Comparison of ENCODE assay signal across 34 cellular contexts in genomic region chr12:3337944-3338343, GRCh38.
DNase-seq lines count a peak whose midpoint lies in the region; ATAC-seq, FAIRE-seq and TF ChIP-seq lines count a peak whose summit lies in the region.
"Had no signal": no experiment of that assay in that cellular context is flagged by ENCODE, and none has a peak within 500 bp of the region (broad histone marks: within the 10 kb centered on the region; RNA-seq: fewer than 3 reads in every experiment).

No MANE protein-coding gene starts in this region.

- no peaks in the 10 kb centered on the region for H4K20me1 ChIP-seq in HepG2 (ENCODE audit: insufficient read depth, low read length)
- no peaks in the 10 kb centered on the region for H4K20me1 ChIP-seq in HCT116 (ENCODE audit: insufficient read depth)
- H4K20me1 ChIP-seq: BLaER1; BLaER1 treated with 17β-estradiol and CSF1 and Interleukin-3, amounts not matched to agents 10 nM and 100 nM had no signal

- WGBS in HepG2 (ENCODE audit: low lambda C conversion rate) = 12% methylated on average over 5 of the region's 5 CpGs
- 60% methylated on average over 5 of the region's 5 CpGs for WGBS in right lobe of liver (ENCODE audit: insufficient coverage, low coverage, low lambda C conversion rate, missing lambda C conversion rate)
- 82 to 97% methylated on average over 5 of the region's 5 CpGs for WGBS in tibial nerve, 2 donors

- no peaks in the 10 kb centered on the region for H3K9me2 ChIP-seq in HCT116 (ENCODE audit: insufficient read depth)

- peaks cover 10% of the 10 kb centered on the region for H3K27me3 Mint-ChIP-seq in brain

- POLR2A ChIA-PET in HepG2 (lab: Yijun Ruan, JAX) = no interaction called here
- POLR2A ChIA-PET in HCT116 (lab: Charles Lee) = no interaction called here

- intact Hi-C loops in HepG2 (cut with micrococcal nuclease; ENCODE audit: unreplicated experiment) = no loop called here
- intact Hi-C loops in right lobe of liver (cut with DNase I) = no loop called here
- intact Hi-C loops in HCT116 (cut with micrococcal nuclease) = no loop called here

- peak overlapping the region in 3 of 5 experiments; percentile 1 to 87 (median 4) for H3K27ac Mint-ChIP-seq in brain
- H3K27ac Mint-ChIP-seq: B cell; CD4-positive, alpha-beta memory T cell; CD4-positive, alpha-beta T cell; CD4-positive, CD25-positive, alpha-beta regulatory T cell; CD8-positive, alpha-beta T cell had no signal

- H3K4me1 Mint-ChIP-seq in brain = peaks cover 72% of the 10 kb centered on the region
- H3K4me1 Mint-ChIP-seq: B cell; CD14-positive monocyte; CD4-positive, alpha-beta memory T cell; CD4-positive, CD25-positive, alpha-beta regulatory T cell; CD8-positive, alpha-beta memory T cell had no signal

- no peak for FAIRE-seq in HepG2 (lab: Jason Lieb, UNC)
- FAIRE-seq in bronchial epithelial cell (lab: Jason Lieb, UNC) = peak; percentile 40
- FAIRE-seq: A204.1, A549, D721Med had no signal

- BruUV-seq in HepG2 (replicated peaks; lab: Mats Ljungman, UMichigan) = no TSS peak
- BruUV-seq in HCT116 (replicated peaks; lab: Mats Ljungman, UMichigan) = no TSS peak

- TF ChIP-seq RAD21 in HepG2 (CRISPR knock-in tag; IDR thresholded peaks at IDR 0.05) (no peak), HCT116 (IDR thresholded peaks at IDR 0.05; ENCODE audit: low read depth) (no peak)

- CTCF ChIA-PET in HepG2 (lab: Yijun Ruan, JAX; ENCODE audit: low intra/inter-chr PET ratio, low total read pairs) = no interaction called here
- CTCF ChIA-PET in HCT116 (lab: Charles Lee) = no interaction called here

- H3K9me3 ChIP-seq in HepG2 (ENCODE audit: low read length) (no peaks in the 10 kb centered on the region), right lobe of liver (no peaks in the 10 kb centered on the region), HCT116 (ENCODE audit: control insufficient read depth in 1 of 2, insufficient read depth in 1 of 2, low read depth in 1 of 2, low read length in 2 of 2) (no peaks in the 10 kb centered on the region), tibial nerve (no peaks in the 10 kb centered on the region)
- H3K9me3 ChIP-seq: A549; BE2C; BLaER1; BLaER1 treated with 17β-estradiol and CSF1 and Interleukin-3, amounts not matched to agents 10 nM and 100 nM; Caco-2 had no signal

- H2AFZ ChIP-seq in HepG2 (ENCODE audit: low read length) (no peak overlapping the region), HCT116 (ENCODE audit: low read depth, low read length, poor library complexity, severe bottlenecking) (no peak overlapping the region)

- H3K27ac ChIP-seq in HepG2 (ENCODE audit: extremely low read length, insufficient read depth, low read length) = no peak overlapping the region
- no peak overlapping the region for H3K27ac ChIP-seq in right lobe of liver
- H3K27ac ChIP-seq in HCT116 (ENCODE audit: low read depth, low read length) = no peak overlapping the region; the same call in 1 of the 2 replicates
- H3K27ac ChIP-seq in tibial nerve = no peak overlapping the region
- H3K27ac ChIP-seq: 22Rv1; A549; BLaER1; BLaER1 treated with 17β-estradiol and CSF1 and Interleukin-3, amounts not matched to agents 10 nM and 100 nM; C4-2B had no signal

- H3K9me3 Mint-ChIP-seq in brain = peaks cover 0 to 3% (median 0%) of the 10 kb centered on the region in 5 experiments
- H3K9me3 Mint-ChIP-seq: CD4-positive, alpha-beta memory T cell; CD4-positive, alpha-beta T cell; CD4-positive, CD25-positive, alpha-beta regulatory T cell; CD8-positive, alpha-beta memory T cell; CD8-positive, alpha-beta T cell had no signal

- TF ChIP-seq EP300 in HepG2 (IDR thresholded peaks at IDR 0.05; ENCODE audit: low read depth in 2 of 2, low read length in 2 of 2) = no peak
- TF ChIP-seq EP300 in HepG2 (CRISPR knock-in tag; IDR thresholded peaks at IDR 0.05; ENCODE audit: borderline replicate concordance) = no peak
- no peak for TF ChIP-seq EP300 in tibial nerve (IDR thresholded peaks at IDR 0.05)

- H3K4me2 ChIP-seq in HepG2 (ENCODE audit: low read depth, low read length) (no peak overlapping the region), HCT116 (ENCODE audit: low read length) (peak overlapping the region; percentile 70)
- H3K4me2 ChIP-seq: A549; BLaER1; BLaER1 treated with 17β-estradiol and CSF1 and Interleukin-3, amounts not matched to agents 10 nM and 100 nM had no signal

- H3K79me2 ChIP-seq in HepG2 (ENCODE audit: insufficient read depth, low read length) (no peaks in the 10 kb centered on the region), HCT116 (ENCODE audit: insufficient read depth, low read length) (no peaks in the 10 kb centered on the region)

- H3K9ac ChIP-seq in HepG2 (ENCODE audit: insufficient read depth, low read depth, low read length) = no peak overlapping the region
- no peak overlapping the region for H3K9ac ChIP-seq in HCT116 (ENCODE audit: low read length)
- H3K9ac ChIP-seq: BLaER1; BLaER1 treated with 17β-estradiol and CSF1 and Interleukin-3, amounts not matched to agents 10 nM and 100 nM had no signal

- H3K36me3 Mint-ChIP-seq in brain = no peaks in the 10 kb centered on the region
- H3K36me3 Mint-ChIP-seq: CD14-positive monocyte; CD4-positive, alpha-beta memory T cell; CD4-positive, CD25-positive, alpha-beta regulatory T cell; CD8-positive, alpha-beta T cell had no signal

- H3K4me3 Mint-ChIP-seq in brain = no peak overlapping the region
- H3K4me3 Mint-ChIP-seq: B cell; CD14-positive monocyte; CD4-positive, alpha-beta memory T cell; CD4-positive, alpha-beta T cell; CD4-positive, CD25-positive, alpha-beta regulatory T cell; CD8-positive, alpha-beta memory T cell; CD8-positive, alpha-beta T cell had no signal

- DNase-seq in HepG2 (ENCODE audit: low spot score) (no peak), right lobe of liver (no peak), HCT116 (ENCODE audit: low read depth, low spot score) (no peak), bronchial epithelial cell (ENCODE audit: low read depth) (no peak), NOMO-1 treated with dmso at 0.1 percent for 144 hours (lab: John Stamatoyannopoulos, UW; ENCODE audit: unreplicated experiment) (no peak), tibial nerve (ENCODE audit: low spot score in 2 of 2) (no peak)
- DNase-seq in stimulated activated CD4-positive, alpha-beta T cell treated with anti-CD3 and anti-CD28 coated beads, Interleukin-2, amount 100 ng/mL, for 24 hours = no peak
- DNase-seq: 8988T; ACHN; AML-193; BE2C; Caco-2; Calu3; CD4-positive, alpha-beta memory T cell; CD4-positive, alpha-beta T cell; CD4-positive, CD25-positive, alpha-beta regulatory T cell; CD8-positive, alpha-beta memory T cell; CD8-positive, alpha-beta T cell; COR-L47; DMS 273 treated with DMSO at 0.1 percent for 48 hours; DMS153; DMS79; DND-41; EL had no signal

- TF ChIP-seq POLR2A in HepG2 (IDR thresholded peaks at IDR 0.05; ENCODE audit: insufficient read depth in 1 of 2, low read depth in 2 of 2, low read length in 2 of 2) (no peak), right lobe of liver (IDR thresholded peaks at IDR 0.05) (no peak), HCT116 (IDR thresholded peaks at IDR 0.05; ENCODE audit: borderline replicate concordance, extremely low read depth, insufficient read depth, insufficient read length) (no peak), tibial nerve (IDR thresholded peaks at IDR 0.05) (no peak)

- no peak overlapping the region for H3K4me3 ChIP-seq in HepG2 (replicated peaks in 1 of 3; ENCODE audit: insufficient read depth in 1 of 3, low read depth in 2 of 3, low read length in 3 of 3)
- no peak overlapping the region for H3K4me3 ChIP-seq in right lobe of liver
- no peak overlapping the region for H3K4me3 ChIP-seq in HCT116 (replicated peaks in 1 of 2; ENCODE audit: low read depth in 1 of 2, low read length in 2 of 2)
- no peak overlapping the region for H3K4me3 ChIP-seq in bronchial epithelial cell (ENCODE audit: low read depth, low read length)
- H3K4me3 ChIP-seq in tibial nerve = no peak overlapping the region
- H3K4me3 ChIP-seq: A549; BLaER1; BLaER1 treated with 17β-estradiol and CSF1 and Interleukin-3, amounts not matched to agents 10 nM and 100 nM had no signal

- in situ Hi-C loops in HepG2 (cut with HindIII; ENCODE audit: extremely low pct_ligation_motif_present, low pct_unique_long_range_greater_than_20kb) = no loop called here

- peaks cover 2 to 37% of the 10 kb centered on the region in 2 experiments; a peak in 3 of 5 replicates for H3K27me3 ChIP-seq in HepG2 (ENCODE audit: control insufficient read depth in 1 of 2, insufficient read depth in 2 of 2, low read length in 2 of 2)
- H3K27me3 ChIP-seq in right lobe of liver = no peaks in the 10 kb centered on the region
- no peaks in the 10 kb centered on the region for H3K27me3 ChIP-seq in HCT116 (ENCODE audit: insufficient read depth, low read length)
- H3K27me3 ChIP-seq in bronchial epithelial cell (ENCODE audit: control insufficient read depth, insufficient read depth, low read length) = no peaks in the 10 kb centered on the region
- no peaks in the 10 kb centered on the region for H3K27me3 ChIP-seq in tibial nerve
- H3K27me3 ChIP-seq: BLaER1 had no signal

- H3K36me3 ChIP-seq in HepG2 (replicated peaks in 1 of 2; ENCODE audit: control insufficient read depth in 1 of 2, insufficient read depth in 2 of 2, low read length in 2 of 2) = no peaks in the 10 kb centered on the region
- H3K36me3 ChIP-seq in right lobe of liver = no peaks in the 10 kb centered on the region
- no peaks in the 10 kb centered on the region for H3K36me3 ChIP-seq in HCT116 (ENCODE audit: control insufficient read depth in 1 of 2, insufficient read depth in 2 of 2, low read length in 2 of 2)
- no peaks in the 10 kb centered on the region for H3K36me3 ChIP-seq in bronchial epithelial cell (ENCODE audit: control insufficient read depth, insufficient read depth, low read length)
- H3K36me3 ChIP-seq in tibial nerve = no peaks in the 10 kb centered on the region
- H3K36me3 ChIP-seq: BE2C; BLaER1; BLaER1 treated with 17β-estradiol and CSF1 and Interleukin-3, amounts not matched to agents 10 nM and 100 nM had no signal

- TF ChIP-seq CTCF in HepG2 (CRISPR knock-in tag; IDR thresholded peaks at IDR 0.05) (no peak), right lobe of liver (IDR thresholded peaks at IDR 0.05) (no peak), HCT116 (IDR thresholded peaks at IDR 0.05 in 2 of 3, conservative IDR thresholded peaks at IDR 0.05 in 1 of 3; ENCODE audit: borderline replicate concordance in 1 of 3, insufficient read depth in 1 of 3, low read depth in 2 of 3, low read length in 2 of 3) (no peak), brain (conservative IDR thresholded peaks at IDR 0.05) (no peak), bronchial epithelial cell (IDR thresholded peaks at IDR 0.05; ENCODE audit: insufficient read depth, low read length, severe bottlenecking) (no peak), tibial nerve (IDR thresholded peaks at IDR 0.05) (no peak)

- RAD21 ChIA-PET in HCT116 (lab: Charles Lee; ENCODE audit: low non-redundant PET in 1 of 2, low total read pairs in 2 of 2, uncharacterized antibody in 2 of 2, unreplicated experiment in 2 of 2) = no interaction called here

- H3K4me1 ChIP-seq in HepG2 (ENCODE audit: insufficient read depth, low read length) (peaks cover 52% of the 10 kb centered on the region), right lobe of liver (no peaks in the 10 kb centered on the region), HCT116 (ENCODE audit: control insufficient read depth in 1 of 2, insufficient read depth in 2 of 2, low read length in 2 of 2) (peaks cover 33 to 50% of the 10 kb centered on the region in 2 experiments), tibial nerve (peaks cover 0 to 34% (median 10%) of the 10 kb centered on the region in 4 donors)
- H3K4me1 ChIP-seq: A549; BE2C; BLaER1; BLaER1 treated with 17β-estradiol and CSF1 and Interleukin-3, amounts not matched to agents 10 nM and 100 nM; Caco-2 had no signal

- ATAC-seq in HepG2 (no peak), right lobe of liver (no peak), HCT116 (no peak)
- ATAC-seq: A549; CD8-positive, alpha-beta T cell had no signal
